In genomic region chr3:151319613-151320012, GRCh38 we compare ENCODE assay signal across 1 cellular context.
TF ChIP-seq lines count a peak whose summit lies in the region.

No MANE protein-coding gene starts in this region.

TF ChIP-seq in GM23338, 12 proteins besides CTCF, POLR2A, EP300 and RAD21 (continued from another document):
- TF ChIP-seq REST (IDR thresholded peaks at IDR 0.05; ENCODE audit: unreplicated experiment) (no peak), JUNB (IDR thresholded peaks at IDR 0.05; ENCODE audit: unreplicated experiment) (no peak), ZNF462 (CRISPR knock-in tag; IDR thresholded peaks at IDR 0.05) (no peak), NANOG (IDR thresholded peaks at IDR 0.05; ENCODE audit: borderline replicate concordance) (no peak), STAT1 (IDR thresholded peaks at IDR 0.05; ENCODE audit: unreplicated experiment) (no peak), ETS1 (IDR thresholded peaks at IDR 0.05) (no peak), EZH2 (IDR thresholded peaks at IDR 0.05; ENCODE audit: low read depth, unreplicated experiment) (no peak), ZNF114 (CRISPR knock-in tag; IDR thresholded peaks at IDR 0.05) (no peak), POLR2AphosphoS5 (IDR thresholded peaks at IDR 0.05; ENCODE audit: low read depth) (no peak), EZH2phosphoT487 (IDR thresholded peaks at IDR 0.05; ENCODE audit: unreplicated experiment) (no peak)
TF ChIP-seq in GM23338: peak in this region for 0.
